ENCODE assay signal across 8 cellular contexts in the genomic region with DNA sequence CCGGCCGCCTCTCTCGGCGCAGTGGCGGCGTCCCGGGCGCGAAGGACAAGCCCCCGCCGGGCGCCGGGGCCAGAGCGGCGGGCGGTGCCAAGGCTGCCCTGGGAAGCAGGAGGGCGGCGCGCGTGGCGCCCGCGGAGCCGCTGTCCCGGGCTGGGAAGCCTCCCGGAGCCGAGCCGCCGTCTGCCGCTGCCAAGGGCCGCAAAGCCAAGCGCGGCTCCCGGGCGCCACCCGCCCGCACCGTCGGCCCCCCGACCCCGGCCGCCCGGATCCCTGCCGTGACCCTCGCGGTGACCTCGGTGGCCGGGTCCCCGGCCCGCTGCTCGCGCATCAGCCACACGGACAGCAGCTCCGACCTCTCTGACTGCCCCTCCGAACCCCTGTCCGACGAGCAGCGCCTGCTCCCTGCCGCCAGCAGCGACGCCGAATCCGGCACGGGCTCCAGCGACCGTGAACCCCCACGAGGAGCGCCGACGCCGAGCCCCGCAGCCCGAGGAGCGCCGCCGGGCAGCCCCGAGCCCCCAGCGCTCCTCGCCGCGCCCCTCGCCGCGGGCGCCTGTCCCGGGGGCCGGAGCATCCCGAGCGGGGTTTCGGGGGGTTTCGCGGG. TPM values are rescaled to one million over a fixed set of nuclear protein-coding genes. Genes with fewer than 3 reads are reported as not detected.
A peak's percentile ranks its signal among the peaks of the same experiment; 100 is the strongest.
DNase-seq lines count a peak whose midpoint lies in the region; ATAC-seq and TF ChIP-seq lines count a peak whose summit lies in the region.

No MANE protein-coding gene starts in this region.

- peaks cover 68% of the 10 kb centered on the region for H3K27me3 Mint-ChIP-seq in activated CD4-positive, alpha-beta T cell treated with anti-CD3 and anti-CD28 coated beads, Interleukin-2, amount 10 ng/mL, durations not matched to agents 24 days and 14 days
- H3K27me3 Mint-ChIP-seq in central memory CD8-positive, alpha-beta T cell = peaks cover 58% of the 10 kb centered on the region
- H3K27me3 Mint-ChIP-seq in memory B cell = peaks cover 19% of the 10 kb centered on the region

- H3K4me1 ChIP-seq in transverse colon = peaks cover 0 to 26% (median 8%) of the 10 kb centered on the region in 4 donors

- no peak for TF ChIP-seq EP300 in transverse colon (IDR thresholded peaks at IDR 0.05; ENCODE audit: low read depth)

- no peaks in the 10 kb centered on the region for H3K9me3 ChIP-seq in transverse colon

- H3K4me3 Mint-ChIP-seq in activated CD4-positive, alpha-beta T cell treated with anti-CD3 and anti-CD28 coated beads, Interleukin-2, amount 10 ng/mL, durations not matched to agents 24 days and 14 days = peak overlapping the region; percentile 51
- H3K4me3 Mint-ChIP-seq in central memory CD8-positive, alpha-beta T cell = peak overlapping the region; percentile 87
- H3K4me3 Mint-ChIP-seq in memory B cell = peak overlapping the region; percentile 78

- H3K27me3 ChIP-seq in transverse colon = peaks cover 79% of the 10 kb centered on the region

- no peaks in the 10 kb centered on the region for H3K9me3 Mint-ChIP-seq in activated CD4-positive, alpha-beta T cell treated with anti-CD3 and anti-CD28 coated beads, Interleukin-2, amount 10 ng/mL, durations not matched to agents 24 days and 14 days
- no peaks in the 10 kb centered on the region for H3K9me3 Mint-ChIP-seq in central memory CD8-positive, alpha-beta T cell
- peaks cover 1% of the 10 kb centered on the region for H3K9me3 Mint-ChIP-seq in memory B cell

- H3K4me3 ChIP-seq in LNCaP clone FGC (ENCODE audit: low read depth, low read length) = peak overlapping the region; percentile 47
- peak overlapping the region; percentile 32 to 65 (median 57) for H3K4me3 ChIP-seq in transverse colon

- peaks cover 9% of the 10 kb centered on the region for H3K4me1 Mint-ChIP-seq in activated CD4-positive, alpha-beta T cell treated with anti-CD3 and anti-CD28 coated beads, Interleukin-2, amount 10 ng/mL, durations not matched to agents 24 days and 14 days
- H3K4me1 Mint-ChIP-seq in central memory CD8-positive, alpha-beta T cell = peaks cover 19% of the 10 kb centered on the region
- peaks cover 13% of the 10 kb centered on the region for H3K4me1 Mint-ChIP-seq in memory B cell

- no peaks in the 10 kb centered on the region for H3K36me3 ChIP-seq in transverse colon

- H3K27ac Mint-ChIP-seq in activated CD4-positive, alpha-beta T cell treated with anti-CD3 and anti-CD28 coated beads, Interleukin-2, amount 10 ng/mL, durations not matched to agents 24 days and 14 days = no peak overlapping the region
- H3K27ac Mint-ChIP-seq in central memory CD8-positive, alpha-beta T cell (ENCODE audit: low read depth) = no peak overlapping the region
- no peak overlapping the region for H3K27ac Mint-ChIP-seq in memory B cell

- WGBS in transverse colon (ENCODE audit: low coverage in 1 of 2), 2 donors = 4% methylated on average over 26 of the region's 92 CpGs; no CpG with 5 or more reads in 1 of the 2 donors

- in situ Hi-C loops in transverse colon (cut with MboI; ENCODE audit: low pct_ligation_motif_present in 1 of 4, low pct_unique_long_range_greater_than_20kb in 1 of 4, low sequenced_read_pairs in 3 of 4) = loop anchor here in 1 of 4 donors (10.0 kb wide), 1 partner anchor 279 kb away; no protein-coding TSS in a partner anchor

- TF ChIP-seq CTCF in LNCaP clone FGC (IDR thresholded peaks at IDR 0.05; ENCODE audit: control insufficient read depth, extremely low read depth, insufficient read depth) (no peak), transverse colon (IDR thresholded peaks at IDR 0.05) (no peak)

- ATAC-seq in central memory CD8-positive, alpha-beta T cell (replicated peaks; ENCODE audit: extremely low read depth, poor library complexity, severe bottlenecking) = no peak
- peak; percentile 3 for ATAC-seq in memory B cell (ENCODE audit: low read depth)

- no peaks in the 10 kb centered on the region for H3K36me3 Mint-ChIP-seq in activated CD4-positive, alpha-beta T cell treated with anti-CD3 and anti-CD28 coated beads, Interleukin-2, amount 10 ng/mL, durations not matched to agents 24 days and 14 days (ENCODE audit: low read depth)
- H3K36me3 Mint-ChIP-seq in central memory CD8-positive, alpha-beta T cell (ENCODE audit: insufficient read depth) = peaks cover 3% of the 10 kb centered on the region
- peaks cover 1% of the 10 kb centered on the region for H3K36me3 Mint-ChIP-seq in memory B cell

- TF ChIP-seq POLR2A in transverse colon (IDR thresholded peaks at IDR 0.05) = no peak

- peak overlapping the region; percentile 78 to 93 (median 88) for H3K27ac ChIP-seq in transverse colon

- peak; percentile 67 for DNase-seq in activated CD4-positive, alpha-beta T cell treated with anti-CD3 and anti-CD28 coated beads, Interleukin-2, amount 10 ng/mL, durations not matched to agents 24 days and 14 days
- no peak for DNase-seq in activated CD4-positive, alpha-beta T cell treated with anti-CD3 and anti-CD28 coated beads, Interleukin-2, amount 50 U/mL, for 4 hours
- DNase-seq in LNCaP clone FGC (ENCODE audit: low read depth) (no peak), memory B cell (ENCODE audit: low spot score in 2 of 2) (peak in 1 of 2 donors; percentile 26), transverse colon (no peak), iPS-NIHi7 (ENCODE audit: extremely low spot score) (no peak), foreskin melanocyte (no peak)
- no peak for DNase-seq in central memory CD8-positive, alpha-beta T cell (ENCODE audit: low spot score in 2 of 2)

- intact Hi-C loops in activated CD4-positive, alpha-beta T cell treated with anti-CD3 and anti-CD28 coated beads, Interleukin-2, amount 10 ng/mL, durations not matched to agents 24 days and 14 days (cut with micrococcal nuclease) = loop anchor here (2.0 to 10.0 kb wide), 5 partner anchors 97 to 1209 kb away; a partner anchor contains a TSS
- intact Hi-C loops in transverse colon (cut with DNase I; ENCODE audit: low total_unique reads) = loop anchor here (5.0 to 10.0 kb wide), 2 partner anchors 69 to 431 kb away; a partner anchor contains a TSS

RNA-seq across cellular contexts. Expression of a gene that starts 0.7 kb away (rescaled TPM):
- 0.09 and 0.40 TPM in 2 replicates for total RNA-seq in activated CD4-positive, alpha-beta T cell treated with anti-CD3 and anti-CD28 coated beads, Interleukin-2, amount 10 ng/mL, durations not matched to agents 24 days and 14 days
- 10 to 100 TPM; 12.3 to 35.9 (median 26.1) TPM for total RNA-seq in transverse colon
